In the genomic region with DNA sequence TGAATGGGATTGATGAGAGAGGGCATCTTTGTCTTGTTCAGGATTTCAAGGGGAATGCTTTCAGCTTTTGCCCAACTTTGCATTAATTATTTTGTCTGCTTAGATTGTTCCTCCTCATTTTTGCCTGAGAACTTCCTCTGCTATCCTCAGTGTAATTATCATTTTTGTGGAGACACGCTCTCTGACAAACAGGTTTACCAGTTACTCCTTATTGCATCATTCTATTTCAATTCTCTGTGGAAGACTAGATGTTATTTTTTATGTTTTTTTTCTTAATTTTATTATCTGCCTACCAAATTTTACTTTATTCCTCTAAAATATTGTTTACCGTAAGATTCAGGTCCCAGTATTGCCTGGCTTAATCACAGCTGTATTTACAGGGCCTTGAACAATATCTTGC, we compare ENCODE assay signal across 18 cellular contexts.
DNase-seq lines count a peak whose midpoint lies in the region; ATAC-seq, FAIRE-seq and TF ChIP-seq lines count a peak whose summit lies in the region.
"Had no signal": no experiment of that assay in that cellular context is flagged by ENCODE, and none has a peak within 500 bp of the region (broad histone marks: within the 10 kb centered on the region; RNA-seq: fewer than 3 reads in every experiment).

No MANE protein-coding gene starts in this region.

- H3K4me1 ChIP-seq in IMR-90 (ENCODE audit: control insufficient read depth, insufficient read depth, low read length) (no peaks in the 10 kb centered on the region), astrocyte (ENCODE audit: insufficient read depth, low read length) (no peaks in the 10 kb centered on the region)
- H3K4me1 ChIP-seq: A549, BE2C had no signal

- dilution Hi-C loops in IMR-90 (cut with HindIII; ENCODE audit: low sequenced_read_pairs, unreplicated experiment): no loop called here

- TF ChIP-seq CTCF in IMR-90 (conservative IDR thresholded peaks at IDR 0.05; ENCODE audit: low read depth, low read length) (no peak), astrocyte (IDR thresholded peaks at IDR 0.05; ENCODE audit: insufficient read depth, low read depth, low read length) (no peak), type B pancreatic cell (conservative IDR thresholded peaks at IDR 0.05) (no peak)

- no peak for TF ChIP-seq POLR2A in IMR-90 (IDR thresholded peaks at IDR 0.05; ENCODE audit: low read depth, low read length)

- in situ Hi-C loops in IMR-90 (cut with MboI; ENCODE audit: low sequenced_read_pairs): no loop called here

- no peak overlapping the region for H4K5ac ChIP-seq in IMR-90 (ENCODE audit: low read depth, low read length)

- no peak overlapping the region for H3K4me2 ChIP-seq in IMR-90 (ENCODE audit: low read depth, low read length)
- H3K4me2 ChIP-seq in astrocyte (ENCODE audit: low read length): no peak overlapping the region
- H3K4me2 ChIP-seq: A549 had no signal

- no peak overlapping the region for H2BK120ac ChIP-seq in IMR-90 (ENCODE audit: low read depth, low read length)

- H3K27me3 ChIP-seq in IMR-90 (ENCODE audit: control insufficient read depth, insufficient read depth, low read length) (no peaks in the 10 kb centered on the region), astrocyte (ENCODE audit: insufficient read depth, low read length) (no peaks in the 10 kb centered on the region)
- H3K27me3 ChIP-seq: BE2C had no signal

- no peak overlapping the region for H3K4me3 ChIP-seq in IMR-90 (ENCODE audit: insufficient read depth, low read depth, low read length)
- H3K4me3 ChIP-seq in astrocyte (ENCODE audit: insufficient read depth, low read depth, low read length): no peak overlapping the region
- H3K4me3 ChIP-seq: A549 had no signal

- H2BK15ac ChIP-seq in IMR-90 (ENCODE audit: low read depth, low read length): no peak overlapping the region

- no peak for DNase-seq in IMR-90
- DNase-seq in astrocyte (ENCODE audit: low read depth): no peak
- peak; percentile 0 for DNase-seq in fibroblast of the conjunctiva (ENCODE audit: low read depth)
- DNase-seq in type B pancreatic cell (ENCODE audit: extremely low spot score, unreplicated experiment): no peak
- DNase-seq in cerebellar nuclear complex (lab: John Stamatoyannopoulos, UW): no peak
- DNase-seq in SHP77 treated with DMSO at 0.1 percent for 48 hours (lab: John Stamatoyannopoulos, UW): no peak
- DNase-seq: BE2C; CD4-positive, alpha-beta memory T cell; DMS153; DMS79 treated with DMSO at 0.1 percent for 48 hours; EL had no signal

- H3K79me1 ChIP-seq in IMR-90 (ENCODE audit: low read depth in 1 of 2, low read length in 2 of 2): no peaks in the 10 kb centered on the region

- no peak overlapping the region for H3K56ac ChIP-seq in IMR-90 (ENCODE audit: extremely low read depth, insufficient read depth, low read length)

- intact Hi-C loops in IMR-90 (cut with micrococcal nuclease): no loop called here

- H3K9me3 Mint-ChIP-seq in astrocyte (ENCODE audit: unreplicated experiment) (no peaks in the 10 kb centered on the region), type B pancreatic cell (no peaks in the 10 kb centered on the region)

- H2AK5ac ChIP-seq in IMR-90 (ENCODE audit: low read depth, low read length): no peak overlapping the region

- no peak for FAIRE-seq in astrocyte (lab: Jason Lieb, UNC)
- FAIRE-seq: A549, G401.6, GM12891, GM19239 had no signal

- H3K4me1 Mint-ChIP-seq in astrocyte (ENCODE audit: low read depth, unreplicated experiment): peaks cover 3% of the 10 kb centered on the region
- H3K4me1 Mint-ChIP-seq in type B pancreatic cell (ENCODE audit: unreplicated experiment): peaks cover 5% of the 10 kb centered on the region
- H3K4me1 Mint-ChIP-seq: CD4-positive, alpha-beta memory T cell; IgD-negative memory B cell had no signal

- no peak overlapping the region for H3K4ac ChIP-seq in IMR-90 (ENCODE audit: low read depth, low read length)

- no peak overlapping the region for H2BK20ac ChIP-seq in IMR-90 (ENCODE audit: low read depth, low read length)

- no peak overlapping the region for H3K14ac ChIP-seq in IMR-90 (replicated peaks; ENCODE audit: low read depth, low read length)

- H3K9ac ChIP-seq in IMR-90 (ENCODE audit: low read depth, low read length) (no peak overlapping the region), astrocyte (ENCODE audit: low read length) (no peak overlapping the region)

- no CpG with 5 or more reads among the region's 2 CpGs for WGBS in IMR-90 (ENCODE audit: extremely low coverage in 2 of 2, insufficient read length in 1 of 2), 2 experiments

- no TSS peak for BruUV-seq in IMR-90 (replicated peaks; lab: Mats Ljungman, UMichigan)

- TF ChIP-seq RAD21 in IMR-90 (IDR thresholded peaks at IDR 0.05; ENCODE audit: low read length): no peak

- H2BK5ac ChIP-seq in IMR-90 (ENCODE audit: low read depth, low read length, poor library complexity, severe bottlenecking): no peak overlapping the region

- ATAC-seq in IMR-90 (ENCODE audit: low read depth): no peak
- no peak for ATAC-seq in GM18868 (IDR thresholded peaks at IDR 0.05; ENCODE audit: unreplicated experiment)
- ATAC-seq: A549 had no signal

- POLR2A ChIA-PET in IMR-90 (lab: Charles Lee; ENCODE audit: unreplicated experiment): no interaction called here

- no peak overlapping the region for H4K91ac ChIP-seq in IMR-90 (ENCODE audit: insufficient read depth, low read depth, low read length)

- no peak overlapping the region for H3K23ac ChIP-seq in IMR-90 (ENCODE audit: low read depth, low read length)

- H2AFZ ChIP-seq in IMR-90 (replicated peaks; ENCODE audit: low read length, poor library complexity) (no peak overlapping the region), astrocyte (ENCODE audit: low read depth, low read length) (no peak overlapping the region)

- H3K9me3 ChIP-seq in IMR-90 (ENCODE audit: control insufficient read depth, insufficient read depth, low read length): no peaks in the 10 kb centered on the region
- H3K9me3 ChIP-seq in astrocyte (ENCODE audit: insufficient read depth, low read depth, low read length): no peaks in the 10 kb centered on the region
- H3K9me3 ChIP-seq: A549, BE2C had no signal

- H3K27ac ChIP-seq in IMR-90 (ENCODE audit: insufficient read depth, low read length): no peak overlapping the region
- no peak overlapping the region for H3K27ac ChIP-seq in astrocyte (ENCODE audit: low read depth, low read length)
- H3K27ac ChIP-seq: A549, C4-2B had no signal

- CTCF ChIA-PET in IMR-90 (lab: Yijun Ruan, JAX): no interaction called here

- H3K27me3 Mint-ChIP-seq in astrocyte (ENCODE audit: low read depth, unreplicated experiment): no peaks in the 10 kb centered on the region
- H3K27me3 Mint-ChIP-seq in type B pancreatic cell: no peaks in the 10 kb centered on the region
- H3K27me3 Mint-ChIP-seq: CD4-positive, alpha-beta memory T cell; IgD-negative memory B cell had no signal

- H2AK9ac ChIP-seq in IMR-90 (replicated peaks; ENCODE audit: low read depth, low read length, poor library complexity): no peak overlapping the region

- H3K79me2 ChIP-seq in astrocyte (ENCODE audit: insufficient read depth, low read length): no peaks in the 10 kb centered on the region

- H3K4me3 Mint-ChIP-seq in astrocyte (ENCODE audit: unreplicated experiment) (no peak overlapping the region), type B pancreatic cell (no peak overlapping the region)
- H3K4me3 Mint-ChIP-seq: CD4-positive, alpha-beta memory T cell; IgD-negative memory B cell had no signal

- no peaks in the 10 kb centered on the region for H4K20me1 ChIP-seq in IMR-90 (ENCODE audit: insufficient read depth, low read length)
- no peaks in the 10 kb centered on the region for H4K20me1 ChIP-seq in astrocyte (ENCODE audit: insufficient read depth, low read length)

- peak overlapping the region; percentile 77 for H3K27ac Mint-ChIP-seq in astrocyte (ENCODE audit: unreplicated experiment)
- H3K27ac Mint-ChIP-seq in type B pancreatic cell: peak overlapping the region; percentile 81
- H3K27ac Mint-ChIP-seq: CD4-positive, alpha-beta memory T cell; IgD-negative memory B cell had no signal

- no peaks in the 10 kb centered on the region for H3K9me1 ChIP-seq in IMR-90 (ENCODE audit: insufficient read depth, low read length)

- no peaks in the 10 kb centered on the region for H3K36me3 Mint-ChIP-seq in astrocyte (ENCODE audit: low read depth, unreplicated experiment)
- no peaks in the 10 kb centered on the region for H3K36me3 Mint-ChIP-seq in type B pancreatic cell
- H3K36me3 Mint-ChIP-seq: CD4-positive, alpha-beta memory T cell; IgD-negative memory B cell had no signal

- no peak overlapping the region for H3K18ac ChIP-seq in IMR-90 (ENCODE audit: low read depth, low read length)

- H3K36me3 ChIP-seq in IMR-90 (ENCODE audit: control insufficient read depth, insufficient read depth, low read length): no peaks in the 10 kb centered on the region
- H3K36me3 ChIP-seq in astrocyte (ENCODE audit: insufficient read depth, low read length): no peaks in the 10 kb centered on the region
- H3K36me3 ChIP-seq: BE2C had no signal

- H4K8ac ChIP-seq in IMR-90 (ENCODE audit: low read depth in 2 of 2, low read length in 2 of 2): no peak overlapping the region

TF ChIP-seq in IMR-90, 13 proteins besides CTCF, POLR2A, EP300 and RAD21:
- TF ChIP-seq CEBPB (IDR thresholded peaks at IDR 0.05; ENCODE audit: low read depth, low read length) (peak; percentile 34; the same call in 1 of the 2 replicates), SMC3 (IDR thresholded peaks at IDR 0.05; ENCODE audit: low read depth, low read length) (no peak)
